22 cellular contexts compared by ENCODE assay signal in genomic region chr1:2974701-2975301, GRCh38. TPM values are rescaled to one million over a fixed set of nuclear protein-coding genes. Genes with fewer than 3 reads are reported as not detected.
DNase-seq lines count a peak whose midpoint lies in the region; ATAC-seq and TF ChIP-seq lines count a peak whose summit lies in the region.
"Had no signal": no experiment of that assay in that cellular context is flagged by ENCODE, and none has a peak within 500 bp of the region (broad histone marks: within the 10 kb centered on the region; RNA-seq: fewer than 3 reads in every experiment).

No MANE protein-coding gene starts in this region.

- TF ChIP-seq CTCF in osteoblast (IDR thresholded peaks at IDR 0.05; ENCODE audit: extremely low read depth, low read depth, low read length) (no peak), thoracic aorta (IDR thresholded peaks at IDR 0.05) (no peak)

- DNase-seq in activated CD4-positive, alpha-beta T cell treated with anti-CD3 and anti-CD28 coated beads for 1 hour, result peak; percentile 1
- DNase-seq in activated CD4-positive, alpha-beta T cell treated with anti-CD3 and anti-CD28 coated beads, Interleukin-2, amount 50 U/mL, for 4 hours, result no peak
- DNase-seq in activated CD8-positive, alpha-beta memory T cell treated with anti-CD3 and anti-CD28 coated beads, Interleukin-2, amount 50 U/mL, for 48 hours, result peak; percentile 28
- DNase-seq in osteoblast (ENCODE audit: insufficient read length, low spot score, missing footprints) (peak; percentile 61), thoracic aorta (ENCODE audit: low spot score) (no peak), NCI-H1930 (lab: John Stamatoyannopoulos, UW) (no peak), NOMO-1 (lab: John Stamatoyannopoulos, UW; ENCODE audit: unreplicated experiment in 2 of 2) (no peak), NCI-H2227 treated with DMSO at 0.1 percent for 48 hours (lab: John Stamatoyannopoulos, UW) (no peak)
- DNase-seq: BE2C; Calu3; CD4-positive, alpha-beta memory T cell; IMR-90; Kasumi-1; NCI-H1105 treated with DMSO at 0.1 percent for 48 hours; NCI-H187; NCI-H446 treated with DMSO at 0.1 percent for 48 hours; NK-92 treated with Interleukin-12 subunit alpha and Interleukin-12 subunit beta, amount 100 ng/mL, for 24 hours; OCI-M1 had no signal

- H3K27ac ChIP-seq in osteoblast (ENCODE audit: low read depth, low read length), result no peak overlapping the region
- H3K27ac ChIP-seq in thoracic aorta, result peak overlapping the region; percentile 66 to 70
- H3K27ac ChIP-seq: 22Rv1, RWPE1 had no signal

- no peaks in the 10 kb centered on the region for H3K36me3 ChIP-seq in osteoblast (ENCODE audit: insufficient read depth, low read length)
- no peaks in the 10 kb centered on the region for H3K36me3 ChIP-seq in thoracic aorta
- H3K36me3 ChIP-seq: BE2C, HAP-1 had no signal

- H3K4me2 ChIP-seq in osteoblast (ENCODE audit: insufficient read depth, low read length), result no peak overlapping the region

- H3K4me3 ChIP-seq in osteoblast (ENCODE audit: insufficient read depth, low read length), result no peak overlapping the region
- no peak overlapping the region for H3K4me3 ChIP-seq in thoracic aorta
- H3K4me3 ChIP-seq: HAP-1 had no signal

- no peaks in the 10 kb centered on the region for H3K79me2 ChIP-seq in osteoblast (ENCODE audit: insufficient read depth, low read length)

- no peaks in the 10 kb centered on the region for H4K20me1 ChIP-seq in osteoblast (ENCODE audit: insufficient read depth, low read length)

- ATAC-seq in thoracic aorta (ENCODE audit: insufficient number of reproducible peaks, low FRiP score, low read depth), result no peak

- H3K4me1 ChIP-seq in osteoblast (ENCODE audit: insufficient read depth, low read length), result no peaks in the 10 kb centered on the region
- peaks cover 15 to 56% of the 10 kb centered on the region in 2 donors for H3K4me1 ChIP-seq in thoracic aorta (ENCODE audit: control insufficient read depth in 1 of 2, low read depth in 2 of 2)
- H3K4me1 ChIP-seq: BE2C, HAP-1 had no signal

- H2AFZ ChIP-seq in osteoblast (ENCODE audit: low read length), result no peak overlapping the region

- no peaks in the 10 kb centered on the region for H3K9me3 ChIP-seq in osteoblast (ENCODE audit: low read depth, low read length)
- H3K9me3 ChIP-seq in thoracic aorta, result no peaks in the 10 kb centered on the region
- H3K9me3 ChIP-seq: BE2C, HAP-1 had no signal

- no peaks in the 10 kb centered on the region for H3K27me3 ChIP-seq in osteoblast (ENCODE audit: insufficient read depth, low read length)
- no peaks in the 10 kb centered on the region for H3K27me3 ChIP-seq in thoracic aorta (replicated peaks; ENCODE audit: insufficient read depth)
- H3K27me3 ChIP-seq: BE2C had no signal

RNA-seq across cellular contexts. Expression of gene ACTRT2, which starts 46.5 kb away (rescaled TPM):
- total RNA-seq in osteoblast (not detected in 2 replicates), thoracic aorta (not detected)
- total RNA-seq: Calu3; CD4-positive, alpha-beta memory T cell; HT-29; IMR-90 had no signal

Comparison
In these comparisons a context has a peak if more than half of its experiments do, and no peak if none do; other contexts are left out.
1. DNase-seq: peak in activated CD4-positive, alpha-beta T cell treated with anti-CD3 and anti-CD28 coated beads for 1 hour (single experiment), activated CD8-positive, alpha-beta memory T cell treated with anti-CD3 and anti-CD28 coated beads, Interleukin-2, amount 50 U/mL, for 48 hours (single experiment) and osteoblast (single experiment); none in activated CD4-positive, alpha-beta T cell treated with anti-CD3 and anti-CD28 coated beads, Interleukin-2, amount 50 U/mL, for 4 hours (0 of 2), thoracic aorta (single experiment), NCI-H1930 (0 of 2), NOMO-1 (0 of 2) and NCI-H2227 treated with DMSO at 0.1 percent for 48 hours (single experiment).